In the genomic region with DNA sequence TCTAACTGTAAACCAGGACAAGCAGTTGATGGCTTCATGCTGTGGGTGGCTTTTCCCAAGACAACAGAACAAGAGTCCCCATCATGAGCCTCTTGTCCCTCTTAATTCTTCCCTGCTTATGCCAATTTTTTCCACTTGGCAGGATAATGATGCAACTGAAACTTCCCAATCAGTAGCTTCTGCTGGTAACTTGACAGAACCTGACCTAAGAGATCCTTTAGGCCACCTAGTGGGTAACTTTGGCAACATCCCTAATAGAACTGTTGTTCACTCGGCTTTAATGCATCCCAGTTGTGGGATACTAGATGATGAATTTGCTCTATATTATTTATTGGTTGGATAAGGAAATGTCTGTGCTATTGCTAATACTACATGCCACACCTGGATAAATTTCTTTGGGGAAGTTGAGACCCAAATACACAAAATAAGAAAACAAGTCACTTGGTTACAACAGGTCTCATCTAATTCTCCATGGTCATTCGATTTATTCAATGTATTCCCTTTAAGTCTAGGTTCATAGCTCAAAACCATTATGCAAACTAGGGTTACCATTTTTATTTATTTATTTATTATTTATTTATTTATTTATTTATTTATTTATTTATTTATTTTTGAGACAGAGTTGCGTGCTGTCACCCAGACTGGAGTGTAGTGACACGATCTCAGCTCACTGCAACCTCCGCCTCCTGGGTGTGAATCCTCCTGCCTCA, we compare ENCODE assay signal across 8 cellular contexts. TPM values are rescaled to one million over a fixed set of nuclear protein-coding genes. Genes with fewer than 3 reads are reported as not detected.
A peak's percentile ranks its signal among the peaks of the same experiment; 100 is the strongest.
DNase-seq lines count a peak whose midpoint lies in the region; ATAC-seq and TF ChIP-seq lines count a peak whose summit lies in the region.

No MANE protein-coding gene starts in this region.

- POLR2A ChIA-PET in OCI-LY7 (lab: Charles Lee) = interaction anchor here (0.7 kb wide), 1 partner anchor 326 kb away, joined by 3 read pairs; no protein-coding TSS in a partner anchor

- TF ChIP-seq CTCF in HL-60 (IDR thresholded peaks at IDR 0.05; ENCODE audit: insufficient read depth, low read length) (peak; percentile 72), OCI-LY7 (conservative IDR thresholded peaks at IDR 0.05; ENCODE audit: low read length) (peak; percentile 90), coronary artery (IDR thresholded peaks at IDR 0.05) (peak; percentile 37)

- peaks cover 5% of the 10 kb centered on the region for H3K4me1 ChIP-seq in OCI-LY7 (ENCODE audit: insufficient read depth, low read length, poor library complexity, severe bottlenecking)

- peak; percentile 46 for DNase-seq in DMS153 (lab: John Stamatoyannopoulos, UW)
- DNase-seq in HL-60 (ENCODE audit: low read depth in 1 of 2, low spot score in 1 of 2) = peak; percentile 38 to 42
- peak; percentile 73 for DNase-seq in OCI-LY7 (ENCODE audit: low spot score)
- no peak for DNase-seq in coronary artery (ENCODE audit: low spot score)
- DNase-seq in medulla oblongata (ENCODE audit: extremely low spot score) = peak; percentile 65
- no peak for DNase-seq in HK-2 (ENCODE audit: unreplicated experiment)

- H3K9me2 ChIP-seq in OCI-LY7 (ENCODE audit: insufficient read depth, low read length) = no peaks in the 10 kb centered on the region

- H2AFZ ChIP-seq in OCI-LY7 (ENCODE audit: low read length) = no peak overlapping the region

- no peak for ATAC-seq in HG03520 (IDR thresholded peaks at IDR 0.05; ENCODE audit: unreplicated experiment)
- ATAC-seq in GM21737 (IDR thresholded peaks at IDR 0.05; ENCODE audit: unreplicated experiment) = no peak

- no peaks in the 10 kb centered on the region for H3K27me3 ChIP-seq in HL-60 (ENCODE audit: insufficient read depth, poor library complexity, severe bottlenecking)

- H3K79me2 ChIP-seq in OCI-LY7 (ENCODE audit: insufficient read depth, low read depth, low read length) = no peaks in the 10 kb centered on the region

- H3K9me3 ChIP-seq in OCI-LY7 (ENCODE audit: low read length) = no peaks in the 10 kb centered on the region

- H3K27ac ChIP-seq in HL-60 (replicated peaks) (no peak overlapping the region), OCI-LY7 (ENCODE audit: low read depth, low read length, poor library complexity, severe bottlenecking) (no peak overlapping the region), coronary artery (no peak overlapping the region)

- CTCF ChIA-PET in OCI-LY7 (lab: Charles Lee; ENCODE audit: unreplicated experiment) = interaction anchor here (1.3 kb wide), 1 partner anchor 30 kb away, joined by 3 read pairs; no protein-coding TSS in a partner anchor

- intact Hi-C loops in OCI-LY7 (cut with micrococcal nuclease; ENCODE audit: unreplicated experiment) = no loop called here

- H3K36me3 ChIP-seq in OCI-LY7 (ENCODE audit: insufficient read depth, low read length) = no peaks in the 10 kb centered on the region

- H4K20me1 ChIP-seq in OCI-LY7 (ENCODE audit: insufficient read depth, low read length) = no peaks in the 10 kb centered on the region

- no peak overlapping the region for H3K4me3 ChIP-seq in HL-60 (replicated peaks; ENCODE audit: insufficient read depth, low read length)
- H3K4me3 ChIP-seq in OCI-LY7 (ENCODE audit: low read depth, low read length, poor library complexity, severe bottlenecking) = no peak overlapping the region
- no peak overlapping the region for H3K4me3 ChIP-seq in coronary artery

- no TSS peak for BruUV-seq in OCI-LY7 (replicated peaks; lab: Mats Ljungman, UMichigan)

- no peak overlapping the region for H3K4me2 ChIP-seq in OCI-LY7 (ENCODE audit: low read length)

RNA-seq across cellular contexts. Expression of gene NFAM1, which starts 41.4 kb away (rescaled TPM):
- 0.03 and 0.16 TPM in 2 replicates for total RNA-seq in OCI-LY7 (2014; rRNA removed; shearing (Covaris generic))
- 0.88 and 1.1 TPM in 2 replicates for total RNA-seq in OCI-LY7 (2022)

RNA-seq across cellular contexts. Expression of gene RRP7A, which starts 46.0 kb away (rescaled TPM):
- total RNA-seq in OCI-LY7 (2014; rRNA removed; shearing (Covaris generic)) = 125 and 137 TPM in 2 replicates
- total RNA-seq in OCI-LY7 (2022) = 149 and 172 TPM in 2 replicates

Comparison
In these comparisons a context has a peak if more than half of its experiments do, and no peak if none do; other contexts are left out.
1. DNase-seq: peak in DMS153 (single experiment), HL-60 (2 of 2), OCI-LY7 (single experiment) and medulla oblongata (single experiment); none in coronary artery (single experiment) and HK-2 (single experiment).
2. CTCF ChIP-seq: peak in every context shown above with its lines; median percentile 90 in OCI-LY7; 72 in HL-60; 37 in coronary artery.